In genomic region chr1:89949991-89950624, GRCh38 we compare ENCODE assay signal across 1 cellular context.
TF ChIP-seq lines count a peak whose summit lies in the region.

No MANE protein-coding gene starts in this region.

TF ChIP-seq in GM23338, 12 proteins besides CTCF, POLR2A, EP300 and RAD21:
- TF ChIP-seq ZNF462 (CRISPR knock-in tag; IDR thresholded peaks at IDR 0.05): no peak
- TF ChIP-seq REST (IDR thresholded peaks at IDR 0.05; ENCODE audit: unreplicated experiment): no peak
- TF ChIP-seq EZH2phosphoT487 (IDR thresholded peaks at IDR 0.05; ENCODE audit: unreplicated experiment): no peak
- TF ChIP-seq JUNB (IDR thresholded peaks at IDR 0.05; ENCODE audit: unreplicated experiment): no peak
- no peak for TF ChIP-seq ZNF114 (CRISPR knock-in tag; IDR thresholded peaks at IDR 0.05)
- TF ChIP-seq NANOG (IDR thresholded peaks at IDR 0.05; ENCODE audit: borderline replicate concordance): no peak
- no peak for TF ChIP-seq ETS1 (IDR thresholded peaks at IDR 0.05)
- TF ChIP-seq CREB1 (CRISPR knock-in tag; IDR thresholded peaks at IDR 0.05; ENCODE audit: low read depth): no peak
- TF ChIP-seq STAT1 (IDR thresholded peaks at IDR 0.05; ENCODE audit: unreplicated experiment): no peak
- no peak for TF ChIP-seq POLR2AphosphoS5 (IDR thresholded peaks at IDR 0.05; ENCODE audit: low read depth)
- TF ChIP-seq EZH2 (IDR thresholded peaks at IDR 0.05; ENCODE audit: low read depth, unreplicated experiment): no peak
- no peak for TF ChIP-seq ZNF331 (CRISPR knock-in tag; IDR thresholded peaks at IDR 0.05; ENCODE audit: low read depth)
TF ChIP-seq in GM23338: peak in this region for 0.
